Comparison of ENCODE assay signal across 1 cellular context in genomic region chr5:158406884-158407790, GRCh38.
TF ChIP-seq lines count a peak whose summit lies in the region.

No MANE protein-coding gene starts in this region.

TF ChIP-seq in GM12878, 131 proteins besides CTCF, POLR2A, EP300 and RAD21 (continued from another document):
- TF ChIP-seq, protein P1, sequence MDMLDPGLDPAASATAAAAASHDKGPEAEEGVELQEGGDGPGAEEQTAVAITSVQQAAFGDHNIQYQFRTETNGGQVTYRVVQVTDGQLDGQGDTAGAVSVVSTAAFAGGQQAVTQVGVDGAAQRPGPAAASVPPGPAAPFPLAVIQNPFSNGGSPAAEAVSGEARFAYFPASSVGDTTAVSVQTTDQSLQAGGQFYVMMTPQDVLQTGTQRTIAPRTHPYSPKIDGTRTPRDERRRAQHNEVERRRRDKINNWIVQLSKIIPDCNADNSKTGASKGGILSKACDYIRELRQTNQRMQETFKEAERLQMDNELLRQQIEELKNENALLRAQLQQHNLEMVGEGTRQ (IDR thresholded peaks at IDR 0.05; ENCODE audit: borderline replicate concordance, low read depth, low read length) = no peak
- TF ChIP-seq HDGF (IDR thresholded peaks at IDR 0.05) = no peak
- no peak for TF ChIP-seq ZZZ3 (IDR thresholded peaks at IDR 0.05; ENCODE audit: control insufficient read depth, insufficient read length, low read depth)
- TF ChIP-seq, protein P2, sequence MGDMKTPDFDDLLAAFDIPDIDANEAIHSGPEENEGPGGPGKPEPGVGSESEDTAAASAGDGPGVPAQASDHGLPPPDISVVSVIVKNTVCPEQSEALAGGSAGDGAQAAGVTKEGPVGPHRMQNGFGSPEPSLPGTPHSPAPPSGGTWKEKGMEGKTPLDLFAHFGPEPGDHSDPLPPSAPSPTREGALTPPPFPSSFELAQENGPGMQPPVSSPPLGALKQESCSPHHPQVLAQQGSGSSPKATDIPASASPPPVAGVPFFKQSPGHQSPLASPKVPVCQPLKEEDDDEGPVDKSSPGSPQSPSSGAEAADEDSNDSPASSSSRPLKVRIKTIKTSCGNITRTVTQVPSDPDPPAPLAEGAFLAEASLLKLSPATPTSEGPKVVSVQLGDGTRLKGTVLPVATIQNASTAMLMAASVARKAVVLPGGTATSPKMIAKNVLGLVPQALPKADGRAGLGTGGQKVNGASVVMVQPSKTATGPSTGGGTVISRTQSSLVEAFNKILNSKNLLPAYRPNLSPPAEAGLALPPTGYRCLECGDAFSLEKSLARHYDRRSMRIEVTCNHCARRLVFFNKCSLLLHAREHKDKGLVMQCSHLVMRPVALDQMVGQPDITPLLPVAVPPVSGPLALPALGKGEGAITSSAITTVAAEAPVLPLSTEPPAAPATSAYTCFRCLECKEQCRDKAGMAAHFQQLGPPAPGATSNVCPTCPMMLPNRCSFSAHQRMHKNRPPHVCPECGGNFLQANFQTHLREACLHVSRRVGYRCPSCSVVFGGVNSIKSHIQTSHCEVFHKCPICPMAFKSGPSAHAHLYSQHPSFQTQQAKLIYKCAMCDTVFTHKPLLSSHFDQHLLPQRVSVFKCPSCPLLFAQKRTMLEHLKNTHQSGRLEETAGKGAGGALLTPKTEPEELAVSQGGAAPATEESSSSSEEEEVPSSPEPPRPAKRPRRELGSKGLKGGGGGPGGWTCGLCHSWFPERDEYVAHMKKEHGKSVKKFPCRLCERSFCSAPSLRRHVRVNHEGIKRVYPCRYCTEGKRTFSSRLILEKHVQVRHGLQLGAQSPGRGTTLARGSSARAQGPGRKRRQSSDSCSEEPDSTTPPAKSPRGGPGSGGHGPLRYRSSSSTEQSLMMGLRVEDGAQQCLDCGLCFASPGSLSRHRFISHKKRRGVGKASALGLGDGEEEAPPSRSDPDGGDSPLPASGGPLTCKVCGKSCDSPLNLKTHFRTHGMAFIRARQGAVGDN (IDR thresholded peaks at IDR 0.05) = no peak
- no peak for TF ChIP-seq MTA3 (IDR thresholded peaks at IDR 0.05; ENCODE audit: borderline replicate concordance, low read length)
- TF ChIP-seq JUNB (IDR thresholded peaks at IDR 0.05) = no peak
- TF ChIP-seq HDAC2 (IDR thresholded peaks at IDR 0.05) = no peak
- TF ChIP-seq MTA2 (IDR thresholded peaks at IDR 0.05; ENCODE audit: low read depth) = peak; percentile 48; the same call in 1 of the 2 replicates
- TF ChIP-seq ATF2 (IDR thresholded peaks at IDR 0.05; ENCODE audit: low read length) = peak; percentile 54
- TF ChIP-seq KDM1A (IDR thresholded peaks at IDR 0.05; ENCODE audit: borderline replicate concordance) = no peak
- no peak for TF ChIP-seq SREBF2 (IDR thresholded peaks at IDR 0.05; ENCODE audit: low read length)
- no peak for TF ChIP-seq ZNF207 (IDR thresholded peaks at IDR 0.05; ENCODE audit: borderline replicate concordance)
- TF ChIP-seq MEF2B (IDR thresholded peaks at IDR 0.05; ENCODE audit: partially characterized antibody, poor library complexity, severe bottlenecking) = peak; percentile 17
- no peak for TF ChIP-seq NFYA (IDR thresholded peaks at IDR 0.05; ENCODE audit: borderline replicate concordance, low read depth, low read length)
- peak; percentile 18; the same call in 1 of the 2 replicates for TF ChIP-seq ZBTB40 (IDR thresholded peaks at IDR 0.05; ENCODE audit: borderline replicate concordance)
- TF ChIP-seq, protein P3, sequence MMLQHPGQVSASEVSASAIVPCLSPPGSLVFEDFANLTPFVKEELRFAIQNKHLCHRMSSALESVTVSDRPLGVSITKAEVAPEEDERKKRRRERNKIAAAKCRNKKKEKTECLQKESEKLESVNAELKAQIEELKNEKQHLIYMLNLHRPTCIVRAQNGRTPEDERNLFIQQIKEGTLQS (IDR thresholded peaks at IDR 0.05; ENCODE audit: borderline replicate concordance, extremely low read depth, low read depth, low read length) = no peak
- TF ChIP-seq, protein P4, sequence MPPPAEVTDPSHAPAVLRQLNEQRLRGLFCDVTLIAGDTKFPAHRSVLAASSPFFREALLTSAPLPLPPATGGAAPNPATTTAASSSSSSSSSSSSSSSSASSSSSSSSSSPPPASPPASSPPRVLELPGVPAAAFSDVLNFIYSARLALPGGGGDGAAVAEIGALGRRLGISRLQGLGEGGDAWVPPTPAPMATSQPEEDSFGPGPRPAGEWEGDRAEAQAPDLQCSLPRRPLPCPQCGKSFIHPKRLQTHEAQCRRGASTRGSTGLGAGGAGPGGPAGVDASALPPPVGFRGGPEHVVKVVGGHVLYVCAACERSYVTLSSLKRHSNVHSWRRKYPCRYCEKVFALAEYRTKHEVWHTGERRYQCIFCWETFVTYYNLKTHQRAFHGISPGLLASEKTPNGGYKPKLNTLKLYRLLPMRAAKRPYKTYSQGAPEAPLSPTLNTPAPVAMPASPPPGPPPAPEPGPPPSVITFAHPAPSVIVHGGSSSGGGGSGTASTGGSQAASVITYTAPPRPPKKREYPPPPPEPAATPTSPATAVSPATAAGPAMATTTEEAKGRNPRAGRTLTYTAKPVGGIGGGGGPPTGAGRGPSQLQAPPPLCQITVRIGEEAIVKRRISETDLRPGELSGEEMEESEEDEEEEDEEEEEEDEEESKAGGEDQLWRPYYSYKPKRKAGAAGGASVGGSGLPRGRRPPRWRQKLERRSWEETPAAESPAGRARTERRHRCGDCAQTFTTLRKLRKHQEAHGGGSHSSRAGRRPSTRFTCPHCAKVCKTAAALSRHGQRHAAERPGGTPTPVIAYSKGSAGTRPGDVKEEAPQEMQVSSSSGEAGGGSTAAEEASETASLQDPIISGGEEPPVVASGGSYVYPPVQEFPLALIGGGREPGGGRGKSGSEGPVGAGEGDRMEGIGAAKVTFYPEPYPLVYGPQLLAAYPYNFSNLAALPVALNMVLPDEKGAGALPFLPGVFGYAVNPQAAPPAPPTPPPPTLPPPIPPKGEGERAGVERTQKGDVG (CRISPR knock-in tag; IDR thresholded peaks at IDR 0.05) = no peak
- TF ChIP-seq ZSCAN29 (IDR thresholded peaks at IDR 0.05) = no peak
- TF ChIP-seq, protein P5, sequence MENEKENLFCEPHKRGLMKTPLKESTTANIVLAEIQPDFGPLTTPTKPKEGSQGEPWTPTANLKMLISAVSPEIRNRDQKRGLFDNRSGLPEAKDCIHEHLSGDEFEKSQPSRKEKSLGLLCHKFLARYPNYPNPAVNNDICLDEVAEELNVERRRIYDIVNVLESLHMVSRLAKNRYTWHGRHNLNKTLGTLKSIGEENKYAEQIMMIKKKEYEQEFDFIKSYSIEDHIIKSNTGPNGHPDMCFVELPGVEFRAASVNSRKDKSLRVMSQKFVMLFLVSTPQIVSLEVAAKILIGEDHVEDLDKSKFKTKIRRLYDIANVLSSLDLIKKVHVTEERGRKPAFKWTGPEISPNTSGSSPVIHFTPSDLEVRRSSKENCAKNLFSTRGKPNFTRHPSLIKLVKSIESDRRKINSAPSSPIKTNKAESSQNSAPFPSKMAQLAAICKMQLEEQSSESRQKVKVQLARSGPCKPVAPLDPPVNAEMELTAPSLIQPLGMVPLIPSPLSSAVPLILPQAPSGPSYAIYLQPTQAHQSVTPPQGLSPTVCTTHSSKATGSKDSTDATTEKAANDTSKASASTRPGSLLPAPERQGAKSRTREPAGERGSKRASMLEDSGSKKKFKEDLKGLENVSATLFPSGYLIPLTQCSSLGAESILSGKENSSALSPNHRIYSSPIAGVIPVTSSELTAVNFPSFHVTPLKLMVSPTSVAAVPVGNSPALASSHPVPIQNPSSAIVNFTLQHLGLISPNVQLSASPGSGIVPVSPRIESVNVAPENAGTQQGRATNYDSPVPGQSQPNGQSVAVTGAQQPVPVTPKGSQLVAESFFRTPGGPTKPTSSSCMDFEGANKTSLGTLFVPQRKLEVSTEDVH (IDR thresholded peaks at IDR 0.05; ENCODE audit: low read depth, partially characterized antibody) = no peak
- TF ChIP-seq BACH1 (IDR thresholded peaks at IDR 0.05; ENCODE audit: borderline replicate concordance) = peak; percentile 94; the same call in 1 of the 2 replicates
- TF ChIP-seq BMI1 (IDR thresholded peaks at IDR 0.05; ENCODE audit: borderline replicate concordance) = no peak
- TF ChIP-seq, protein P6, sequence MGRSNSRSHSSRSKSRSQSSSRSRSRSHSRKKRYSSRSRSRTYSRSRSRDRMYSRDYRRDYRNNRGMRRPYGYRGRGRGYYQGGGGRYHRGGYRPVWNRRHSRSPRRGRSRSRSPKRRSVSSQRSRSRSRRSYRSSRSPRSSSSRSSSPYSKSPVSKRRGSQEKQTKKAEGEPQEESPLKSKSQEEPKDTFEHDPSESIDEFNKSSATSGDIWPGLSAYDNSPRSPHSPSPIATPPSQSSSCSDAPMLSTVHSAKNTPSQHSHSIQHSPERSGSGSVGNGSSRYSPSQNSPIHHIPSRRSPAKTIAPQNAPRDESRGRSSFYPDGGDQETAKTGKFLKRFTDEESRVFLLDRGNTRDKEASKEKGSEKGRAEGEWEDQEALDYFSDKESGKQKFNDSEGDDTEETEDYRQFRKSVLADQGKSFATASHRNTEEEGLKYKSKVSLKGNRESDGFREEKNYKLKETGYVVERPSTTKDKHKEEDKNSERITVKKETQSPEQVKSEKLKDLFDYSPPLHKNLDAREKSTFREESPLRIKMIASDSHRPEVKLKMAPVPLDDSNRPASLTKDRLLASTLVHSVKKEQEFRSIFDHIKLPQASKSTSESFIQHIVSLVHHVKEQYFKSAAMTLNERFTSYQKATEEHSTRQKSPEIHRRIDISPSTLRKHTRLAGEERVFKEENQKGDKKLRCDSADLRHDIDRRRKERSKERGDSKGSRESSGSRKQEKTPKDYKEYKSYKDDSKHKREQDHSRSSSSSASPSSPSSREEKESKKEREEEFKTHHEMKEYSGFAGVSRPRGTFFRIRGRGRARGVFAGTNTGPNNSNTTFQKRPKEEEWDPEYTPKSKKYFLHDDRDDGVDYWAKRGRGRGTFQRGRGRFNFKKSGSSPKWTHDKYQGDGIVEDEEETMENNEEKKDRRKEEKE (IDR thresholded peaks at IDR 0.05) = no peak
- TF ChIP-seq SUZ12 (IDR thresholded peaks at IDR 0.05; ENCODE audit: unreplicated experiment) = no peak
- no peak for TF ChIP-seq ZNF217 (IDR thresholded peaks at IDR 0.05)
- TF ChIP-seq KAT2A (conservative IDR thresholded peaks at IDR 0.05; ENCODE audit: control insufficient read depth, low read depth, low read length) = no peak
- TF ChIP-seq, protein P7, sequence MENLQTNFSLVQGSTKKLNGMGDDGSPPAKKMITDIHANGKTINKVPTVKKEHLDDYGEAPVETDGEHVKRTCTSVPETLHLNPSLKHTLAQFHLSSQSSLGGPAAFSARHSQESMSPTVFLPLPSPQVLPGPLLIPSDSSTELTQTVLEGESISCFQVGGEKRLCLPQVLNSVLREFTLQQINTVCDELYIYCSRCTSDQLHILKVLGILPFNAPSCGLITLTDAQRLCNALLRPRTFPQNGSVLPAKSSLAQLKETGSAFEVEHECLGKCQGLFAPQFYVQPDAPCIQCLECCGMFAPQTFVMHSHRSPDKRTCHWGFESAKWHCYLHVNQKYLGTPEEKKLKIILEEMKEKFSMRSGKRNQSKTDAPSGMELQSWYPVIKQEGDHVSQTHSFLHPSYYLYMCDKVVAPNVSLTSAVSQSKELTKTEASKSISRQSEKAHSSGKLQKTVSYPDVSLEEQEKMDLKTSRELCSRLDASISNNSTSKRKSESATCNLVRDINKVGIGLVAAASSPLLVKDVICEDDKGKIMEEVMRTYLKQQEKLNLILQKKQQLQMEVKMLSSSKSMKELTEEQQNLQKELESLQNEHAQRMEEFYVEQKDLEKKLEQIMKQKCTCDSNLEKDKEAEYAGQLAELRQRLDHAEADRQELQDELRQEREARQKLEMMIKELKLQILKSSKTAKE (IDR thresholded peaks at IDR 0.05; ENCODE audit: low read depth, poor library complexity, severe bottlenecking) = no peak
- TF ChIP-seq IKZF2 (IDR thresholded peaks at IDR 0.05) = no peak
- TF ChIP-seq MYC (IDR thresholded peaks at IDR 0.05; ENCODE audit: insufficient read depth, insufficient read length, insufficient replicate concordance, low read length, severe bottlenecking) = no peak
- TF ChIP-seq SMAD5 (IDR thresholded peaks at IDR 0.05; ENCODE audit: low read depth) = no peak
- peak; percentile 84 for TF ChIP-seq MLLT1 (IDR thresholded peaks at IDR 0.05)
TF ChIP-seq in GM12878: peak in this region for 7.
